ENCODE assay signal across 8 cellular contexts in the genomic region with DNA sequence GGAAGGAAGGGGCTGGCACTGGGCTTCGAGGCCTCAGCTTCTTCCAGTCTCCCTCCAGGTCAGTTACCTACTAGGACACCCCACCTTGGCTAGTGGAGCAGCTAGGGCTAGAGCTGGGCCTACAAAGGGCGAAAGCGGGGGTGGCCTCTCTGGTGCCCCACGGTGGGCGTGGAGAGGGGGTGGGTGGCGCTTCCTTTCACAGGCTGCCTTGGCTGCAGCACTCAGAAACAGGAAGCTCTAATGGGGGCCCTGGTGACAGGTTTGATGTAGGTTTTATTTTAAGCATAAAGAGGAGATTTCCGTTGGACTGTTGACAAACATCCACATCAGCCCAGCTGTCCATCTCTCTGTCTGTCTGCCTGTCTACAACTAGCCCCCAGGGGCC. TPM values are rescaled to one million over a fixed set of nuclear protein-coding genes. Genes with fewer than 3 reads are reported as not detected.
DNase-seq lines count a peak whose midpoint lies in the region; ATAC-seq and TF ChIP-seq lines count a peak whose summit lies in the region.

No MANE protein-coding gene starts in this region.

- H3K4me1 Mint-ChIP-seq in CD8-positive, alpha-beta T cell (ENCODE audit: low read depth): peaks cover 65% of the 10 kb centered on the region
- H3K4me1 Mint-ChIP-seq in activated CD4-positive, alpha-beta memory T cell treated with anti-CD3 and anti-CD28 coated beads, Interleukin-2, amount 10 ng/mL, durations not matched to agents 7 days and 5 days: peaks cover 64% of the 10 kb centered on the region
- H3K4me1 Mint-ChIP-seq in memory B cell: peaks cover 32% of the 10 kb centered on the region

- CTCF ChIA-PET in CD8-positive, alpha-beta T cell (lab: Charles Lee): interaction anchor here (1.4 to 2.7 kb wide), 8 partner anchors 9 to 109 kb away, joined by 3 to 25 read pairs (median 5); partner anchors contain the start of gene FAM110A
- CTCF ChIA-PET in activated CD4-positive, alpha-beta memory T cell treated with anti-CD3 and anti-CD28 coated beads, Interleukin-2, amount 10 ng/mL, durations not matched to agents 7 days and 5 days (lab: Charles Lee): interaction anchor here (0.8 to 1.7 kb wide), 8 partner anchors 12 to 109 kb away, joined by 3 to 13 read pairs (median 4); partner anchors contain the start of gene FAM110A

- peak; percentile 54 for ATAC-seq in CD8-positive, alpha-beta T cell
- ATAC-seq in memory B cell (ENCODE audit: low read depth): peak; percentile 55

- DNase-seq in CD8-positive, alpha-beta T cell: peak in 6 of 7 experiments; percentile 53 to 80 (median 66)
- DNase-seq in KBM-7: peak; percentile 79
- peak; percentile 73 for DNase-seq in activated CD4-positive, alpha-beta memory T cell treated with anti-CD3 and anti-CD28 coated beads, Interleukin-2, amount 10 ng/mL, durations not matched to agents 7 days and 5 days
- DNase-seq in memory B cell (ENCODE audit: low spot score in 2 of 2): peak; percentile 39
- DNase-seq in HCEC 1CT: no peak
- DNase-seq in brain microvascular endothelial cell: no peak
- DNase-seq in hepatic stellate cell (ENCODE audit: low spot score): no peak
- DNase-seq in A172 (ENCODE audit: low spot score): no peak

- H3K4me1 ChIP-seq in CD8-positive, alpha-beta T cell (ENCODE audit: insufficient read depth, low read length): peaks cover 59% of the 10 kb centered on the region

- in situ Hi-C loops in KBM-7 (cut with MboI; ENCODE audit: low pct_unique_long_range_greater_than_20kb, low sequenced_read_pairs): no loop called here
- in situ Hi-C loops in brain microvascular endothelial cell (cut with HindIII; ENCODE audit: low pct_ligation_motif_present, low sequenced_read_pairs): no loop called here

- peak overlapping the region; percentile 65 for H3K4me3 ChIP-seq in CD8-positive, alpha-beta T cell (ENCODE audit: low read depth, low read length)
- H3K4me3 ChIP-seq in brain microvascular endothelial cell (ENCODE audit: low read depth, low read length): no peak overlapping the region

- H3K36me3 Mint-ChIP-seq in CD8-positive, alpha-beta T cell: peaks cover 11% of the 10 kb centered on the region
- peaks cover 39% of the 10 kb centered on the region for H3K36me3 Mint-ChIP-seq in activated CD4-positive, alpha-beta memory T cell treated with anti-CD3 and anti-CD28 coated beads, Interleukin-2, amount 10 ng/mL, durations not matched to agents 7 days and 5 days (ENCODE audit: low read depth)
- peaks cover 2% of the 10 kb centered on the region for H3K36me3 Mint-ChIP-seq in memory B cell

- intact Hi-C loops in CD8-positive, alpha-beta T cell (cut with DNase I, micrococcal nuclease): loop anchor here (5.0 to 10.0 kb wide), 5 partner anchors 380 to 1808 kb away; partner anchors contain the start of genes FKBP1A (in 1 of the 2), NOP56 (in 1 of the 2), RAD21L1 (in 1 of the 2) and SOX12 (in 1 of the 2)

- H3K36me3 ChIP-seq in CD8-positive, alpha-beta T cell (ENCODE audit: insufficient read depth, low read length): no peaks in the 10 kb centered on the region
- no peaks in the 10 kb centered on the region for H3K36me3 ChIP-seq in brain microvascular endothelial cell (replicated peaks)

- H3K9me3 Mint-ChIP-seq in CD8-positive, alpha-beta T cell: peaks cover 2% of the 10 kb centered on the region
- H3K9me3 Mint-ChIP-seq in activated CD4-positive, alpha-beta memory T cell treated with anti-CD3 and anti-CD28 coated beads, Interleukin-2, amount 10 ng/mL, durations not matched to agents 7 days and 5 days: peaks cover 6% of the 10 kb centered on the region
- H3K9me3 Mint-ChIP-seq in memory B cell: no peaks in the 10 kb centered on the region

- H3K27ac ChIP-seq in CD8-positive, alpha-beta T cell (ENCODE audit: low read depth, low read length): peak overlapping the region; percentile 48
- H3K27ac ChIP-seq in brain microvascular endothelial cell: no peak overlapping the region

- H3K27me3 ChIP-seq in CD8-positive, alpha-beta T cell (ENCODE audit: insufficient read depth, low read length): no peaks in the 10 kb centered on the region
- no peaks in the 10 kb centered on the region for H3K27me3 ChIP-seq in brain microvascular endothelial cell (replicated peaks)

- no peak for TF ChIP-seq CTCF in CD8-positive, alpha-beta T cell (IDR thresholded peaks at IDR 0.05)
- no peak for TF ChIP-seq CTCF in brain microvascular endothelial cell (IDR thresholded peaks at IDR 0.05; ENCODE audit: low read depth, low read length, missing control alignments)

- H3K27me3 Mint-ChIP-seq in CD8-positive, alpha-beta T cell (ENCODE audit: low read depth): no peaks in the 10 kb centered on the region
- H3K27me3 Mint-ChIP-seq in activated CD4-positive, alpha-beta memory T cell treated with anti-CD3 and anti-CD28 coated beads, Interleukin-2, amount 10 ng/mL, durations not matched to agents 7 days and 5 days: no peaks in the 10 kb centered on the region
- H3K27me3 Mint-ChIP-seq in memory B cell: no peaks in the 10 kb centered on the region

- H3K9me3 ChIP-seq in CD8-positive, alpha-beta T cell (ENCODE audit: low read length): no peaks in the 10 kb centered on the region

- H3K27ac Mint-ChIP-seq in CD8-positive, alpha-beta T cell: peak overlapping the region; percentile 100
- H3K27ac Mint-ChIP-seq in activated CD4-positive, alpha-beta memory T cell treated with anti-CD3 and anti-CD28 coated beads, Interleukin-2, amount 10 ng/mL, durations not matched to agents 7 days and 5 days: peak overlapping the region; percentile 87
- peak overlapping the region; percentile 82 for H3K27ac Mint-ChIP-seq in memory B cell

- peak overlapping the region; percentile 94 for H3K4me3 Mint-ChIP-seq in CD8-positive, alpha-beta T cell
- peak overlapping the region; percentile 89 for H3K4me3 Mint-ChIP-seq in activated CD4-positive, alpha-beta memory T cell treated with anti-CD3 and anti-CD28 coated beads, Interleukin-2, amount 10 ng/mL, durations not matched to agents 7 days and 5 days
- peak overlapping the region; percentile 90 for H3K4me3 Mint-ChIP-seq in memory B cell

- POLR2A ChIA-PET in CD8-positive, alpha-beta T cell (lab: Charles Lee): interaction anchor here (1.1 to 4.3 kb wide), 3 partner anchors 9 to 15 kb away, joined by 3 to 34 read pairs (median 14); partner anchors contain the start of gene FAM110A
- POLR2A ChIA-PET in activated CD4-positive, alpha-beta memory T cell treated with anti-CD3 and anti-CD28 coated beads, Interleukin-2, amount 10 ng/mL, durations not matched to agents 7 days and 5 days (lab: Charles Lee): interaction anchor here (1.0 to 6.7 kb wide), 5 partner anchors 9 to 17 kb away, joined by 5 to 92 read pairs (median 11); partner anchors contain the start of gene FAM110A

RNA-seq across cellular contexts. Expression of gene FAM110A, which starts 13.4 kb away (rescaled TPM):
- total RNA-seq in CD8-positive, alpha-beta T cell: 1 to 10 TPM; 6.7 to 7.7 TPM
- total RNA-seq in activated CD4-positive, alpha-beta memory T cell treated with anti-CD3 and anti-CD28 coated beads, Interleukin-2, amount 10 ng/mL, durations not matched to agents 7 days and 5 days: 10 to 100 TPM; 34.7 to 35.9 TPM
- 11.7 and 15.0 TPM in 2 replicates for total RNA-seq in A172 (2014; rRNA removed; shearing (Covaris generic))

Comparison
In these comparisons a context has a peak if more than half of its experiments do, and no peak if none do; other contexts are left out.
1. DNase-seq: peak in CD8-positive, alpha-beta T cell (6 of 7), KBM-7 (single experiment), activated CD4-positive, alpha-beta memory T cell treated with anti-CD3 and anti-CD28 coated beads, Interleukin-2, amount 10 ng/mL, durations not matched to agents 7 days and 5 days (single experiment) and memory B cell (2 of 2); none in HCEC 1CT (single experiment), brain microvascular endothelial cell (single experiment), hepatic stellate cell (single experiment) and A172 (single experiment).
2. Peak in every context shown above with its lines, with median percentiles within 50 percentile points of each other: H3K27ac Mint-ChIP-seq and H3K4me3 Mint-ChIP-seq.